Comparison of ENCODE assay signal across 1 cellular context in the genomic region with DNA sequence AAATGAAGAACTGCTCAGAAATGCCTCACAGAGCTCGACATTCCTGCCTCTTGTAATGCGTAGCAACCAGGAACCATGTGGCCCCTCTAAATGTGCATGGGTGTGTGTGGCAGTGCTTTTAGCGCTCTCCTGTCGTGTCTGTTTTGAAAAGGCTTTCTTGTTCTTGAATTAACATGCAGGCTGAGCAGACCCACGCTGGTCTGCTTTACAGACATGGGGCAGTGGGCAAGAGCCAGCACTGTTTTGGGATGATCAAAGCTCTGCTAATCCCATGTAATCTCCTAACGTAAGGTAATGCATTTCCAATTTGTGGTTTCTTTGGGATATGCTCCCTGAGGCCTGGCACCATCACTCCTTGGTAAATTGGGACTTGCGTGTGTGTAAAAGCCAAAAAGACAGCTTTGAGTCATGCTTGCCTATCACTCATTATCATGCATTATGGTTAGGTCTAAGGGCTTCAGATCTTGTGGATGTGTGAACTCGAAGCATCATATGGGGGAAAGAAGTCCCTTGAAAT.
TF ChIP-seq lines count a peak whose summit lies in the region.

No MANE protein-coding gene starts in this region.

TF ChIP-seq in IMR-90, 13 proteins besides CTCF, POLR2A, EP300 and RAD21:
- no peak for TF ChIP-seq SMC3 (IDR thresholded peaks at IDR 0.05; ENCODE audit: low read depth, low read length)
- TF ChIP-seq, protein P1, sequence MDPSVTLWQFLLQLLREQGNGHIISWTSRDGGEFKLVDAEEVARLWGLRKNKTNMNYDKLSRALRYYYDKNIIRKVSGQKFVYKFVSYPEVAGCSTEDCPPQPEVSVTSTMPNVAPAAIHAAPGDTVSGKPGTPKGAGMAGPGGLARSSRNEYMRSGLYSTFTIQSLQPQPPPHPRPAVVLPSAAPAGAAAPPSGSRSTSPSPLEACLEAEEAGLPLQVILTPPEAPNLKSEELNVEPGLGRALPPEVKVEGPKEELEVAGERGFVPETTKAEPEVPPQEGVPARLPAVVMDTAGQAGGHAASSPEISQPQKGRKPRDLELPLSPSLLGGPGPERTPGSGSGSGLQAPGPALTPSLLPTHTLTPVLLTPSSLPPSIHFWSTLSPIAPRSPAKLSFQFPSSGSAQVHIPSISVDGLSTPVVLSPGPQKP (IDR thresholded peaks at IDR 0.05; ENCODE audit: borderline replicate concordance, low read depth, low read length), result no peak
- TF ChIP-seq CHD1 (IDR thresholded peaks at IDR 0.05; ENCODE audit: low read depth, low read length), result no peak
- TF ChIP-seq MAZ (IDR thresholded peaks at IDR 0.05; ENCODE audit: borderline replicate concordance, low read depth, low read length), result no peak
- no peak for TF ChIP-seq CEBPB (IDR thresholded peaks at IDR 0.05; ENCODE audit: low read depth, low read length)
